8 cellular contexts compared by ENCODE assay signal in genomic region chr2:159285433-159285832, GRCh38. TPM values are rescaled to one million over a fixed set of nuclear protein-coding genes. Genes with fewer than 3 reads are reported as not detected.
A peak's percentile ranks its signal among the peaks of the same experiment; 100 is the strongest.
DNase-seq lines count a peak whose midpoint lies in the region; ATAC-seq and TF ChIP-seq lines count a peak whose summit lies in the region.

No MANE protein-coding gene starts in this region.

- H3K4me1 ChIP-seq in colonic mucosa, result no peaks in the 10 kb centered on the region

- H3K4me1 Mint-ChIP-seq in nephron progenitor cell, result peaks cover 31% of the 10 kb centered on the region

- H3K36me3 Mint-ChIP-seq in nephron progenitor cell (ENCODE audit: low read depth), result peaks cover 21% of the 10 kb centered on the region

- H3K27ac Mint-ChIP-seq in nephron progenitor cell, result peak overlapping the region; percentile 18

- no peaks in the 10 kb centered on the region for H3K9me3 Mint-ChIP-seq in nephron progenitor cell

- H3K27me3 Mint-ChIP-seq in nephron progenitor cell (ENCODE audit: low read depth, poor library complexity), result peaks cover 3% of the 10 kb centered on the region

- intact Hi-C loops in colonic mucosa (cut with DNase I), result no loop called here

- TF ChIP-seq CTCF in AG10803 (conservative IDR thresholded peaks at IDR 0.05; ENCODE audit: low read length) (no peak), LNCaP clone FGC (IDR thresholded peaks at IDR 0.05; ENCODE audit: control insufficient read depth, extremely low read depth, insufficient read depth) (no peak), colonic mucosa (IDR thresholded peaks at IDR 0.05) (no peak), nephron progenitor cell (IDR thresholded peaks at IDR 0.05) (no peak)

- no peaks in the 10 kb centered on the region for H3K36me3 ChIP-seq in colonic mucosa

- no peaks in the 10 kb centered on the region for H3K27me3 ChIP-seq in colonic mucosa

- peak overlapping the region; percentile 65 for H3K27ac ChIP-seq in colonic mucosa

- H3K4me3 Mint-ChIP-seq in nephron progenitor cell, result peak overlapping the region; percentile 92

- DNase-seq in AG10803 (ENCODE audit: low read depth), result no peak
- no peak for DNase-seq in LNCaP clone FGC (ENCODE audit: low read depth)
- DNase-seq in colonic mucosa, result no peak
- no peak for DNase-seq in nephron progenitor cell
- no peak for DNase-seq in ecto neural progenitor cell (ENCODE audit: low spot score)
- DNase-seq in NCI-H1417 (lab: John Stamatoyannopoulos, UW), result no peak

- H3K4me3 ChIP-seq in AG10803 (ENCODE audit: low read length) (peak overlapping the region; percentile 84), LNCaP clone FGC (ENCODE audit: low read depth, low read length) (peak overlapping the region; percentile 70), colonic mucosa (peak overlapping the region; percentile 79)

- H3K9ac ChIP-seq in colonic mucosa (ENCODE audit: low read depth in 2 of 2, low read length in 2 of 2), result peak overlapping the region in 1 of 2 donors; percentile 91

- ATAC-seq in esophagus mucosa (no peak), HG02798 (IDR thresholded peaks at IDR 0.05; ENCODE audit: poor library complexity, unreplicated experiment) (no peak)

- no peaks in the 10 kb centered on the region for H3K9me3 ChIP-seq in colonic mucosa

RNA-seq across cellular contexts. Expression of gene WDSUB1, which starts 1.1 kb away (rescaled TPM):
- total RNA-seq in colonic mucosa (1 to 10 TPM; 7.2 to 7.5 TPM), esophagus mucosa (7.5 TPM)
